Comparison of ENCODE assay signal across 8 cellular contexts in genomic region chr14:80587096-80587724, GRCh38.
DNase-seq lines count a peak whose midpoint lies in the region; ATAC-seq and TF ChIP-seq lines count a peak whose summit lies in the region.

No MANE protein-coding gene starts in this region.

- H3K27me3 ChIP-seq in dorsolateral prefrontal cortex (no peaks in the 10 kb centered on the region), osteoblast (ENCODE audit: insufficient read depth, low read length) (no peaks in the 10 kb centered on the region)

- 0 out of 2 replicates have a peak, but pooled peaks cover 3% of the 10 kb centered on the region for H3K9me3 ChIP-seq in OCI-LY7 (ENCODE audit: low read length)
- no peaks in the 10 kb centered on the region for H3K9me3 ChIP-seq in osteoblast (ENCODE audit: low read depth, low read length)

- H3K36me3 ChIP-seq in OCI-LY7 (ENCODE audit: insufficient read depth, low read length) (no peaks in the 10 kb centered on the region), osteoblast (ENCODE audit: insufficient read depth, low read length) (no peaks in the 10 kb centered on the region)

- DNase-seq in SIG-M5 treated with dmso at 0.1 percent for 504 hours (lab: John Stamatoyannopoulos, UW; ENCODE audit: unreplicated experiment) (peak; percentile 41), SIG-M5 (lab: John Stamatoyannopoulos, UW) (no peak), OCI-LY7 (ENCODE audit: low spot score) (peak; percentile 32), dorsolateral prefrontal cortex (no peak), osteoblast (ENCODE audit: insufficient read length, low spot score, missing footprints) (no peak), posterior cingulate gyrus (no peak)

- H3K4me2 ChIP-seq in OCI-LY7 (ENCODE audit: low read length) (no peak overlapping the region), osteoblast (ENCODE audit: insufficient read depth, low read length) (no peak overlapping the region)

- H4K20me1 ChIP-seq in OCI-LY7 (ENCODE audit: insufficient read depth, low read length) (no peaks in the 10 kb centered on the region), osteoblast (ENCODE audit: insufficient read depth, low read length) (no peaks in the 10 kb centered on the region)

- TF ChIP-seq CTCF in OCI-LY7 (conservative IDR thresholded peaks at IDR 0.05; ENCODE audit: low read length) (peak; percentile 83), dorsolateral prefrontal cortex (IDR thresholded peaks at IDR 0.05 in 54 of 56, conservative IDR thresholded peaks at IDR 0.05 in 2 of 56; ENCODE audit: low read depth in 1 of 56, partially characterized antibody in 56 of 56) (peak in 53 of 56 donors; percentile 19 to 69 (median 50)), osteoblast (IDR thresholded peaks at IDR 0.05; ENCODE audit: extremely low read depth, low read depth, low read length) (peak; percentile 68)

- no peaks in the 10 kb centered on the region for H3K4me1 ChIP-seq in OCI-LY7 (ENCODE audit: insufficient read depth, low read length, poor library complexity, severe bottlenecking)
- H3K4me1 ChIP-seq in osteoblast (ENCODE audit: insufficient read depth, low read length), result peaks cover 6% of the 10 kb centered on the region

- POLR2A ChIA-PET in OCI-LY7 (lab: Charles Lee), result interaction anchor here (0.7 to 0.8 kb wide), 2 partner anchors 9 to 28 kb away, joined by 3 read pairs; no protein-coding TSS in a partner anchor

- H2AFZ ChIP-seq in OCI-LY7 (ENCODE audit: low read length) (no peak overlapping the region), osteoblast (ENCODE audit: low read length) (peak overlapping the region; percentile 84)

- CTCF ChIA-PET in OCI-LY7 (lab: Charles Lee; ENCODE audit: unreplicated experiment), result no interaction called here

- H3K9me2 ChIP-seq in OCI-LY7 (ENCODE audit: insufficient read depth, low read length), result no peaks in the 10 kb centered on the region

- BruUV-seq in OCI-LY7 (replicated peaks; lab: Mats Ljungman, UMichigan), result no TSS peak

- H3K4me3 ChIP-seq in OCI-LY7 (ENCODE audit: low read depth, low read length, poor library complexity, severe bottlenecking), result no peak overlapping the region
- no peak overlapping the region for H3K4me3 ChIP-seq in dorsolateral prefrontal cortex
- no peak overlapping the region for H3K4me3 ChIP-seq in osteoblast (ENCODE audit: insufficient read depth, low read length)

- intact Hi-C loops in OCI-LY7 (cut with micrococcal nuclease; ENCODE audit: unreplicated experiment) (no loop called here), dorsolateral prefrontal cortex (cut with DNase I) (no loop called here), posterior cingulate gyrus (cut with DNase I) (loop anchor here (1.0 kb wide), 1 partner anchor 531 kb away; no protein-coding TSS in a partner anchor)

- H3K27ac ChIP-seq in OCI-LY7 (ENCODE audit: low read depth, low read length, poor library complexity, severe bottlenecking) (no peak overlapping the region), dorsolateral prefrontal cortex (no peak overlapping the region), osteoblast (ENCODE audit: low read depth, low read length) (no peak overlapping the region)

- ATAC-seq in GM19035 (IDR thresholded peaks at IDR 0.05; ENCODE audit: unreplicated experiment) (peak; percentile 95), HG03095 (IDR thresholded peaks at IDR 0.05; ENCODE audit: unreplicated experiment) (peak; percentile 88)

- H3K79me2 ChIP-seq in OCI-LY7 (ENCODE audit: insufficient read depth, low read depth, low read length), result no peaks in the 10 kb centered on the region
- H3K79me2 ChIP-seq in osteoblast (ENCODE audit: insufficient read depth, low read length), result no peaks in the 10 kb centered on the region

Comparison
In these comparisons a context has a peak if more than half of its experiments do, and no peak if none do; other contexts are left out.
1. DNase-seq: peak in SIG-M5 treated with dmso at 0.1 percent for 504 hours (single experiment) and OCI-LY7 (single experiment); none in SIG-M5 (single experiment), dorsolateral prefrontal cortex (0 of 10), osteoblast (single experiment) and posterior cingulate gyrus (0 of 10).
2. Peak in every context shown above with its lines, with median percentiles within 50 percentile points of each other: CTCF ChIP-seq.